In genomic region chr5:137195483-137195882, GRCh38 we compare ENCODE assay signal across 28 cellular contexts.
DNase-seq lines count a peak whose midpoint lies in the region; TF ChIP-seq lines count a peak whose summit lies in the region.
"Had no signal": no experiment of that assay in that cellular context is flagged by ENCODE, and none has a peak within 500 bp of the region (broad histone marks: within the 10 kb centered on the region; RNA-seq: fewer than 3 reads in every experiment).

No MANE protein-coding gene starts in this region.

- H3K79me2 ChIP-seq in mammary epithelial cell (ENCODE audit: insufficient read depth, low read length) = no peaks in the 10 kb centered on the region

- POLR2A ChIA-PET in Caco-2 (lab: Charles Lee) = no interaction called here

- no peak overlapping the region for H4K8ac ChIP-seq in neuronal stem cell (ENCODE audit: low read depth, low read length)

- intact Hi-C loops in mammary epithelial cell (cut with micrococcal nuclease) (no loop called here), Caco-2 (cut with micrococcal nuclease; ENCODE audit: unreplicated experiment) (no loop called here)

- no peak overlapping the region for H3K4ac ChIP-seq in neuronal stem cell (ENCODE audit: low read length)

- H3K9me3 Mint-ChIP-seq in Caco-2 (ENCODE audit: unreplicated experiment) = no peaks in the 10 kb centered on the region
- H3K9me3 Mint-ChIP-seq: activated naive CD4-positive, alpha-beta T cell treated with anti-CD3 and anti-CD28 coated beads for 36 hours had no signal

- CTCF ChIA-PET in mammary epithelial cell (lab: Charles Lee; ENCODE audit: low non-redundant PET) (no interaction called here), Caco-2 (lab: Charles Lee) (no interaction called here)

- H3K9ac ChIP-seq in mammary epithelial cell (ENCODE audit: insufficient read depth, low read length) (no peak overlapping the region), neuronal stem cell (ENCODE audit: low read depth, low read length, poor library complexity) (peak overlapping the region; percentile 24)

- peaks cover 23% of the 10 kb centered on the region for H3K27me3 Mint-ChIP-seq in Caco-2 (ENCODE audit: insufficient read depth, unreplicated experiment)

- H2AFZ ChIP-seq in mammary epithelial cell (ENCODE audit: low read depth, low read length) (no peak overlapping the region), neuronal stem cell (ENCODE audit: low read length) (no peak overlapping the region)

- BruUV-seq in mammary epithelial cell (replicated peaks; lab: Mats Ljungman, UMichigan) = no TSS peak
- no TSS peak for BruUV-seq in Caco-2 (replicated peaks; lab: Mats Ljungman, UMichigan)

- H3K4me1 Mint-ChIP-seq in Caco-2 (ENCODE audit: low read depth, unreplicated experiment) = no peaks in the 10 kb centered on the region

- dilution Hi-C loops in mammary epithelial cell (cut with HindIII; ENCODE audit: low sequenced_read_pairs) = no loop called here

- no peak overlapping the region for H3K4me3 Mint-ChIP-seq in Caco-2 (ENCODE audit: unreplicated experiment)
- H3K4me3 Mint-ChIP-seq: activated CD8-positive, alpha-beta T cell treated with anti-CD3 and anti-CD28 coated beads, Interleukin-2, amount 10 ng/mL, durations not matched to agents 7 days and 5 days; activated naive CD4-positive, alpha-beta T cell treated with anti-CD3 and anti-CD28 coated beads for 36 hours had no signal

- DNase-seq in DMS153 (lab: John Stamatoyannopoulos, UW) (peak; percentile 9), DMS153 treated with DMSO at 0.1 percent for 48 hours (lab: John Stamatoyannopoulos, UW; ENCODE audit: unreplicated experiment) (no peak), NCI-H69 (lab: John Stamatoyannopoulos, UW) (peak; percentile 34), mammary epithelial cell (peak; percentile 69), neuronal stem cell (ENCODE audit: low spot score) (no peak), Caco-2 (no peak), T-helper 2 cell (no peak), Peyer's patch (no peak)
- DNase-seq: activated CD4-positive, alpha-beta T cell treated with anti-CD3 and anti-CD28 coated beads for 4 hours; activated CD8-positive, alpha-beta T cell treated with anti-CD3 and anti-CD28 coated beads, Interleukin-2, amount 10 ng/mL, durations not matched to agents 7 days and 5 days; activated naive CD4-positive, alpha-beta T cell treated with anti-CD3 and anti-CD28 coated beads for 36 hours; adrenal gland; brain microvascular endothelial cell; C1 segment of cervical spinal cord; H7; KG1; left lung; mesenchymal stem cell; NCI-H2029; NCI-H774; ovary; SHP77; small intestine; stimulated activated naive CD4-positive, alpha-beta T cell; upper lobe of right lung; WERI-Rb-1 had no signal

- H3K4me2 ChIP-seq in mammary epithelial cell (ENCODE audit: insufficient read depth, low read depth, low read length) = no peak overlapping the region
- H3K4me2 ChIP-seq in neuronal stem cell (ENCODE audit: insufficient read depth, low read length, poor library complexity, severe bottlenecking) = no peak overlapping the region

- H2AK5ac ChIP-seq in neuronal stem cell (ENCODE audit: low read depth, low read length) = no peak overlapping the region

- no peak overlapping the region for H3K18ac ChIP-seq in neuronal stem cell (ENCODE audit: low read length)

- H3K4me1 ChIP-seq in mammary epithelial cell (ENCODE audit: insufficient read depth, low read length) (peaks cover 32% of the 10 kb centered on the region), neuronal stem cell (ENCODE audit: control insufficient read depth in 2 of 2, insufficient read depth in 1 of 2, low read depth in 1 of 2, low read length in 2 of 2) (peaks cover 4 to 8% of the 10 kb centered on the region in 2 donors), Caco-2 (no peaks in the 10 kb centered on the region), Peyer's patch (no peaks in the 10 kb centered on the region)
- H3K4me1 ChIP-seq: left lung, right atrium auricular region, upper lobe of right lung had no signal

- H3K14ac ChIP-seq in neuronal stem cell (ENCODE audit: low read length) = peak overlapping the region; percentile 10

- H3K9me3 ChIP-seq in mammary epithelial cell (replicated peaks; ENCODE audit: insufficient read depth, low read length) = no peaks in the 10 kb centered on the region
- H3K9me3 ChIP-seq in neuronal stem cell (replicated peaks in 1 of 2; ENCODE audit: control insufficient read depth in 2 of 2, insufficient read depth in 1 of 2, low read depth in 1 of 2, low read length in 2 of 2) = no peaks in the 10 kb centered on the region
- H3K9me3 ChIP-seq in Caco-2 = no peaks in the 10 kb centered on the region
- H3K9me3 ChIP-seq in Peyer's patch = no peaks in the 10 kb centered on the region
- H3K9me3 ChIP-seq: adrenal gland, left lung, ovary, right atrium auricular region, upper lobe of right lung had no signal

- no peaks in the 10 kb centered on the region for H3K36me3 Mint-ChIP-seq in Caco-2 (ENCODE audit: insufficient read depth, unreplicated experiment)

- no peak overlapping the region for H2BK5ac ChIP-seq in neuronal stem cell (ENCODE audit: low read length)

- no peak for TF ChIP-seq CTCF in mammary epithelial cell (conservative IDR thresholded peaks at IDR 0.05 in 1 of 2, IDR thresholded peaks at IDR 0.05 in 1 of 2; ENCODE audit: extremely low read depth in 1 of 2, insufficient read depth in 1 of 2, low read depth in 1 of 2, low read length in 2 of 2)
- TF ChIP-seq CTCF in Caco-2 (IDR thresholded peaks at IDR 0.05; ENCODE audit: insufficient read depth in 1 of 2, low read depth in 1 of 2, low read length in 1 of 2, severe bottlenecking in 1 of 2, unreplicated experiment in 1 of 2) = no peak
- no peak for TF ChIP-seq CTCF in Peyer's patch (IDR thresholded peaks at IDR 0.05)

- H3K79me1 ChIP-seq in neuronal stem cell (ENCODE audit: low read depth, low read length) = no peaks in the 10 kb centered on the region

- H3K36me3 ChIP-seq in mammary epithelial cell (ENCODE audit: insufficient read depth, low read length) = no peaks in the 10 kb centered on the region
- no peaks in the 10 kb centered on the region for H3K36me3 ChIP-seq in neuronal stem cell (replicated peaks in 1 of 2; ENCODE audit: control insufficient read depth in 2 of 2, insufficient read depth in 2 of 2, low read length in 2 of 2)
- H3K36me3 ChIP-seq in Caco-2 (ENCODE audit: control insufficient read depth, insufficient read depth, low read length) = no peaks in the 10 kb centered on the region
- H3K36me3 ChIP-seq in Peyer's patch = no peaks in the 10 kb centered on the region
- H3K36me3 ChIP-seq: adrenal gland, brain microvascular endothelial cell, left lung, ovary, right atrium auricular region, upper lobe of right lung, WERI-Rb-1 had no signal

- WGBS in mammary epithelial cell (ENCODE audit: low coverage, missing lambda C conversion rate) = 54% methylated on average over 2 of the region's 2 CpGs
- no CpG with 5 or more reads among the region's 2 CpGs for WGBS in neuronal stem cell (ENCODE audit: extremely low coverage in 2 of 2, insufficient read length in 2 of 2, insufficient replicate concordance in 1 of 2), 2 donors

- H3K23ac ChIP-seq in neuronal stem cell (ENCODE audit: low read depth, low read length, poor library complexity) = no peak overlapping the region

- H2BK15ac ChIP-seq in neuronal stem cell (ENCODE audit: low read length) = no peak overlapping the region

- H3K27me3 ChIP-seq in mammary epithelial cell (ENCODE audit: insufficient read depth, low read length) (no peaks in the 10 kb centered on the region), neuronal stem cell (ENCODE audit: control insufficient read depth in 3 of 3, insufficient read depth in 3 of 3, low read depth in 1 of 3, low read length in 3 of 3) (no peaks in the 10 kb centered on the region), Caco-2 (replicated peaks; ENCODE audit: control insufficient read depth, insufficient read depth, low read length) (no peaks in the 10 kb centered on the region), Peyer's patch (no peaks in the 10 kb centered on the region)
- H3K27me3 ChIP-seq: adrenal gland, brain microvascular endothelial cell, ovary, right atrium auricular region had no signal

- no peaks in the 10 kb centered on the region for H4K20me1 ChIP-seq in mammary epithelial cell (ENCODE audit: insufficient read depth, low read length)

- no peak overlapping the region for H3K27ac ChIP-seq in mammary epithelial cell (ENCODE audit: insufficient read depth, low read depth, low read length)
- H3K27ac ChIP-seq in neuronal stem cell (replicated peaks; ENCODE audit: low read length) = no peak overlapping the region
- H3K27ac ChIP-seq in Peyer's patch = no peak overlapping the region
- H3K27ac ChIP-seq: 22Rv1, adrenal gland, brain microvascular endothelial cell, left lung, ovary, right atrium auricular region, upper lobe of right lung, WERI-Rb-1 had no signal

- H4K91ac ChIP-seq in neuronal stem cell (ENCODE audit: low read depth, low read length, poor library complexity) = no peak overlapping the region

- H3K4me3 ChIP-seq in mammary epithelial cell (replicated peaks in 1 of 3; ENCODE audit: insufficient read depth in 1 of 3, low read depth in 2 of 3, low read length in 3 of 3) = no peak overlapping the region
- H3K4me3 ChIP-seq in neuronal stem cell (ENCODE audit: low read length in 2 of 2) = no peak overlapping the region
- no peak overlapping the region for H3K4me3 ChIP-seq in Caco-2 (ENCODE audit: low read depth, low read length)
- H3K4me3 ChIP-seq in Peyer's patch = no peak overlapping the region
- H3K4me3 ChIP-seq: adrenal gland, left lung, ovary, right atrium auricular region, upper lobe of right lung had no signal

- in situ Hi-C loops in mammary epithelial cell (cut with MboI; ENCODE audit: low sequenced_read_pairs in 2 of 2) = no loop called here

- TF ChIP-seq POLR2A in Peyer's patch (IDR thresholded peaks at IDR 0.05) = no peak

- H2BK12ac ChIP-seq in neuronal stem cell (ENCODE audit: low read length) = no peak overlapping the region

- no peak overlapping the region for H2BK120ac ChIP-seq in neuronal stem cell (ENCODE audit: low read depth, low read length)

- H3K27ac Mint-ChIP-seq in Caco-2 (ENCODE audit: unreplicated experiment) = no peak overlapping the region
- H3K27ac Mint-ChIP-seq: activated CD8-positive, alpha-beta T cell treated with anti-CD3 and anti-CD28 coated beads, Interleukin-2, amount 10 ng/mL, durations not matched to agents 7 days and 5 days; activated naive CD4-positive, alpha-beta T cell treated with anti-CD3 and anti-CD28 coated beads for 36 hours had no signal

Comparison
In these comparisons a context has a peak if more than half of its experiments do, and no peak if none do; other contexts are left out.
1. DNase-seq: peak in DMS153 (single experiment), NCI-H69 (single experiment) and mammary epithelial cell (single experiment); none in DMS153 treated with DMSO at 0.1 percent for 48 hours (single experiment), neuronal stem cell (single experiment), Caco-2 (0 of 2), T-helper 2 cell (0 of 5) and Peyer's patch (0 of 3).